Comparison of ENCODE assay signal across 8 cellular contexts in the genomic region with DNA sequence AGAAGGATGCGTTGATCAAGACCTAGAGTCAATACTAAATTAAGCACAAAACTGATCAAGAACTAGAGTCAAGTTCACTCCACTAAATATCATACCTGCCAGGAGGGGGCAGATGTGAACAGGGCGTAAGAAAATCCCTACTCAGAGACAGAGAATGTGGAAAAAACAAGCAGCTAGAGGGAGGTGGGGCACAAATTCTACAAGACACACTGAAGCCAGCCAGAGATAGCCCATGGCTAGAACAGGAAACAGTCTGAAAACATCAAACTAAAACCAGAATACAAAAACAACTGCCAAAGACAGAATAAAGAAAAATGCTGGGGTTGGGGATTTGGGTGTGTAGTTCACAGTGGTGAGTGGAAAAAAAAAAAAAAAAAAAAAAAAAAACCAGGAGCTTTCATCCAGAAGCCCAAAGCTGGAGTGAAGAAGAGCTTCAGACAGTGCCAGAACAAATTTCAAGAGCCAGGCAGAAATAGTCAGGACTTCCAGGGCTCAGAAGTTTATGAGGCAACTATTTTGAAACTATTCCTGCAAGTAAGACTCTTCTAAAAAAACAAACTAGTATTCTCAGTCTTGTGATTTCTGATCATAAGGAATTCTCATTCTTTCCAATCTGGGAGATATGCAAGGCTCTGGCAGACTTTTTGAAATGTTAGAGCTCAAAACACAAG.
DNase-seq lines count a peak whose midpoint lies in the region; ATAC-seq, FAIRE-seq and TF ChIP-seq lines count a peak whose summit lies in the region.

No MANE protein-coding gene starts in this region.

- H3K56ac ChIP-seq in H1 (replicated peaks; ENCODE audit: insufficient read length, low read depth, low read length): no peak overlapping the region

- H2BK12ac ChIP-seq in H1 (ENCODE audit: low read depth, low read length): no peak overlapping the region

- peak; percentile 45 for DNase-seq in activated naive CD4-positive, alpha-beta T cell treated with Interleukin-2 at 50 U/mL for 16 hours
- DNase-seq in activated naive CD4-positive, alpha-beta T cell (lab: John Stamatoyannopoulos, UW): no peak
- DNase-seq in NCI-H187 treated with DMSO at 0.1 percent for 48 hours (lab: John Stamatoyannopoulos, UW): peak; percentile 54
- DNase-seq in T-helper 9 cell: peak; percentile 12
- DNase-seq in H1 (ENCODE audit: low read depth in 1 of 2, low spot score in 2 of 2): peak in 1 of 2 experiments; percentile 38
- DNase-seq in thoracic aorta (ENCODE audit: low spot score): no peak

- 38% methylated on average over 2 of the region's 2 CpGs; no CpG with 5 or more reads in 1 of the 2 experiments for WGBS in H1 (ENCODE audit: extremely low coverage in 1 of 2, insufficient coverage in 1 of 2, insufficient read length in 1 of 2, insufficient replicate concordance in 2 of 2, low coverage in 1 of 2, low lambda C conversion rate in 2 of 2, missing lambda C conversion rate in 1 of 2), 2 experiments

- TF ChIP-seq POLR2A in H1 (IDR thresholded peaks at IDR 0.05; ENCODE audit: control extremely low read depth in 1 of 2, low read depth in 2 of 2, low read length in 2 of 2): no peak

- peak; percentile 66 for FAIRE-seq in H1 (lab: Jason Lieb, UNC)

- no peak overlapping the region for H2BK15ac ChIP-seq in H1 (ENCODE audit: low read length)

- no peak overlapping the region for H2BK5ac ChIP-seq in H1 (ENCODE audit: low read depth, low read length)

- no peak overlapping the region for H4K5ac ChIP-seq in H1 (ENCODE audit: insufficient read length, low read depth, low read length)

- H3K9ac ChIP-seq in H1 (replicated peaks in 1 of 4; ENCODE audit: extremely low read depth in 1 of 4, low read depth in 3 of 4, low read length in 3 of 4): no peak overlapping the region
- H3K9ac ChIP-seq in mucosa of rectum (ENCODE audit: low read depth in 1 of 2, low read length in 2 of 2): no peak overlapping the region

- no peak overlapping the region for H3K23ac ChIP-seq in H1 (ENCODE audit: insufficient read length)

- no peak overlapping the region; the same call in 1 of the 2 replicates for H2AK5ac ChIP-seq in H1 (ENCODE audit: low read depth, low read length)

- no peaks in the 10 kb centered on the region for H3K79me2 ChIP-seq in H1 (ENCODE audit: control insufficient read depth in 1 of 2, insufficient read depth in 2 of 2, low read length in 2 of 2)

- TF ChIP-seq RAD21 in H1 (IDR thresholded peaks at IDR 0.05 in 1 of 2, conservative IDR thresholded peaks at IDR 0.05 in 1 of 2; ENCODE audit: low read depth in 2 of 2, low read length in 2 of 2): peak; percentile 73 to 78

- no peak overlapping the region for H3K4me3 ChIP-seq in H1 (ENCODE audit: extremely low read depth in 1 of 4, insufficient read depth in 2 of 4, low read depth in 3 of 4, low read length in 4 of 4)
- no peak overlapping the region for H3K4me3 ChIP-seq in mucosa of rectum (ENCODE audit: low read length in 2 of 2)
- no peak overlapping the region for H3K4me3 ChIP-seq in thoracic aorta

- no peak overlapping the region for H3K4me2 ChIP-seq in H1 (ENCODE audit: insufficient read depth in 1 of 2, low read depth in 2 of 2, low read length in 2 of 2)

- H2AFZ ChIP-seq in H1 (ENCODE audit: low read length): no peak overlapping the region

- H3K4ac ChIP-seq in H1 (replicated peaks; ENCODE audit: insufficient read length, low read depth, low read length): no peak overlapping the region

- H3K79me1 ChIP-seq in H1 (ENCODE audit: low read depth, low read length): no peaks in the 10 kb centered on the region

- TF ChIP-seq CTCF in H1 (IDR thresholded peaks at IDR 0.05; ENCODE audit: control extremely low read depth in 1 of 3, insufficient read depth in 1 of 3, low read depth in 1 of 3, low read length in 3 of 3): peak in 2 of 3 experiments; percentile 71 to 72; a peak in 3 of 4 replicates
- peak; percentile 50 for TF ChIP-seq CTCF in thoracic aorta (IDR thresholded peaks at IDR 0.05)

- H3K9me3 ChIP-seq in H1 (ENCODE audit: insufficient read depth in 2 of 2, low read depth in 1 of 2, low read length in 1 of 2) (no peaks in the 10 kb centered on the region), mucosa of rectum (ENCODE audit: control insufficient read depth in 2 of 2, low read length in 2 of 2) (no peaks in the 10 kb centered on the region), thoracic aorta (no peaks in the 10 kb centered on the region)

- H3K27ac ChIP-seq in H1 (ENCODE audit: low read depth, low read length) (no peak overlapping the region), mucosa of rectum (ENCODE audit: low read depth in 2 of 2, low read length in 2 of 2) (peak overlapping the region; percentile 32 to 56), thoracic aorta (no peak overlapping the region)

- no peak overlapping the region for H3K18ac ChIP-seq in H1 (ENCODE audit: extremely low read depth, low read length)

- no peak overlapping the region for H2BK20ac ChIP-seq in H1 (ENCODE audit: low read length)

- H2BK120ac ChIP-seq in H1 (replicated peaks; ENCODE audit: low read depth, low read length): no peak overlapping the region

- CTCF ChIA-PET in H1 (lab: Charles Lee; ENCODE audit: partially characterized antibody): interaction anchor here (0.6 to 4.6 kb wide), 30 partner anchors 9 to 1974 kb away, joined by 3 to 22 read pairs (median 4); a partner anchor contains a TSS

- H4K8ac ChIP-seq in H1 (ENCODE audit: extremely low read depth, insufficient read depth, low read length): no peak overlapping the region

- H3K36me3 ChIP-seq in H1 (ENCODE audit: control insufficient read depth in 2 of 4, insufficient read depth in 4 of 4, low read length in 3 of 4) (no peaks in the 10 kb centered on the region), mucosa of rectum (ENCODE audit: control insufficient read depth in 2 of 2, insufficient read depth in 2 of 2, low read length in 2 of 2) (no peaks in the 10 kb centered on the region), thoracic aorta (no peaks in the 10 kb centered on the region)

- H4K91ac ChIP-seq in H1 (replicated peaks; ENCODE audit: insufficient read length, low read length): no peak overlapping the region

- H3K23me2 ChIP-seq in H1 (ENCODE audit: low read depth, low read length): no peaks in the 10 kb centered on the region

- H3K27me3 ChIP-seq in H1 (replicated peaks in 1 of 4; ENCODE audit: control insufficient read depth in 3 of 4, extremely low read depth in 1 of 4, insufficient read depth in 3 of 4, low read length in 3 of 4): no peaks in the 10 kb centered on the region
- no peaks in the 10 kb centered on the region for H3K27me3 ChIP-seq in mucosa of rectum (ENCODE audit: control insufficient read depth in 2 of 2, insufficient read depth in 2 of 2, low read length in 2 of 2)
- H3K27me3 ChIP-seq in thoracic aorta (replicated peaks; ENCODE audit: insufficient read depth): no peaks in the 10 kb centered on the region

- no peak for TF ChIP-seq EP300 in H1 (IDR thresholded peaks at IDR 0.05; ENCODE audit: borderline replicate concordance in 1 of 2, low read depth in 2 of 2, low read length in 2 of 2)

- no peak overlapping the region for H3K14ac ChIP-seq in H1 (ENCODE audit: insufficient read length)

- no peaks in the 10 kb centered on the region for H4K20me1 ChIP-seq in H1 (replicated peaks in 1 of 2; ENCODE audit: control insufficient read depth in 1 of 2, insufficient read depth in 2 of 2, low read length in 2 of 2)

- ATAC-seq in HG02763 (IDR thresholded peaks at IDR 0.05; ENCODE audit: unreplicated experiment) (peak; percentile 69), thoracic aorta (ENCODE audit: insufficient number of reproducible peaks, low FRiP score, low read depth) (peak; percentile 46)

- H3K4me1 ChIP-seq in H1 (replicated peaks in 1 of 4; ENCODE audit: control insufficient read depth in 3 of 4, insufficient read depth in 4 of 4, low read length in 3 of 4) (no peaks in the 10 kb centered on the region), mucosa of rectum (ENCODE audit: control insufficient read depth in 2 of 2, insufficient read depth in 2 of 2, low read length in 2 of 2) (no peaks in the 10 kb centered on the region), thoracic aorta (ENCODE audit: control insufficient read depth in 1 of 2, low read depth in 2 of 2) (peaks cover 0 to 22% of the 10 kb centered on the region in 2 donors)

- POLR2A ChIA-PET in H1 (lab: Charles Lee; ENCODE audit: partially characterized antibody): interaction anchor here (0.9 kb wide), 2 partner anchors 9 to 118 kb away, joined by 3 to 4 read pairs; no protein-coding TSS in a partner anchor

TF ChIP-seq in H1, 55 proteins besides CTCF, POLR2A, EP300 and RAD21:
- TF ChIP-seq TEAD4 (IDR thresholded peaks at IDR 0.05; ENCODE audit: low read depth, low read length) (peak; percentile 89), KDM1A (IDR thresholded peaks at IDR 0.05; ENCODE audit: borderline replicate concordance, low read length) (no peak), PHF8 (conservative IDR thresholded peaks at IDR 0.05; ENCODE audit: low read depth, low read length) (no peak)
TF ChIP-seq in H1: peak in this region for 1.

Comparison
In these comparisons a context has a peak if more than half of its experiments do, and no peak if none do; other contexts are left out.
1. DNase-seq: peak in activated naive CD4-positive, alpha-beta T cell treated with Interleukin-2 at 50 U/mL for 16 hours (single experiment), NCI-H187 treated with DMSO at 0.1 percent for 48 hours (single experiment) and T-helper 9 cell (single experiment); none in activated naive CD4-positive, alpha-beta T cell (0 of 4) and thoracic aorta (single experiment).
2. H3K27ac ChIP-seq: peak in mucosa of rectum (2 of 2); none in H1 (single experiment) and thoracic aorta (0 of 2).